ENCODE assay signal across 8 cellular contexts in genomic region chr5:88729476-88730182, GRCh38.
DNase-seq lines count a peak whose midpoint lies in the region; ATAC-seq, FAIRE-seq and TF ChIP-seq lines count a peak whose summit lies in the region.

No MANE protein-coding gene starts in this region.

- DNase-seq in A172 (ENCODE audit: low spot score), result peak; percentile 82
- no peak for DNase-seq in GM18507 (ENCODE audit: extremely low spot score, insufficient read length, low read depth)
- peak; percentile 61 to 84 for DNase-seq in NCI-H446 (lab: John Stamatoyannopoulos, UW)
- DNase-seq in activated CD4-positive, CD25-positive, alpha-beta regulatory T cell treated with anti-CD3 and anti-CD28 coated beads, Interleukin-2, amount 50 U/mL, for 16 hours (ENCODE audit: low read depth, low spot score), result peak; percentile 27
- DNase-seq in colonic mucosa, result peak; percentile 68
- DNase-seq in lower lobe of right lung, result no peak
- DNase-seq in stimulated activated CD8-positive, alpha-beta memory T cell treated with anti-CD3 and anti-CD28 coated beads, Interleukin-15, amount 100 ng/mL, for 24 hours (ENCODE audit: low read depth), result peak; percentile 6

- intact Hi-C loops in colonic mucosa (cut with DNase I), result loop anchor here (5.0 to 10.0 kb wide), 3 partner anchors 155 to 1538 kb away; partner anchors contain the start of gene MEF2C
- intact Hi-C loops in lower lobe of right lung (cut with DNase I), result loop anchor here (5.0 kb wide), 1 partner anchor 158 kb away; no protein-coding TSS in a partner anchor

- TF ChIP-seq CTCF in colonic mucosa (IDR thresholded peaks at IDR 0.05) (peak; percentile 84), lower lobe of right lung (IDR thresholded peaks at IDR 0.05) (peak; percentile 88)

- H3K36me3 ChIP-seq in colonic mucosa, result no peaks in the 10 kb centered on the region
- H3K36me3 ChIP-seq in lower lobe of right lung, result peaks cover 41% of the 10 kb centered on the region

- H3K4me1 ChIP-seq in colonic mucosa (no peaks in the 10 kb centered on the region), lower lobe of right lung (peaks cover 9% of the 10 kb centered on the region)

- no peak overlapping the region for H3K9ac ChIP-seq in colonic mucosa (ENCODE audit: low read depth in 2 of 2, low read length in 2 of 2)

- peak; percentile 84 for FAIRE-seq in GM18507 (lab: Jason Lieb, UNC)

- no peak overlapping the region for H3K4me3 ChIP-seq in colonic mucosa
- H3K4me3 ChIP-seq in lower lobe of right lung, result no peak overlapping the region

- H3K9me3 ChIP-seq in colonic mucosa (no peaks in the 10 kb centered on the region), lower lobe of right lung (no peaks in the 10 kb centered on the region)

- no peaks in the 10 kb centered on the region for H3K27me3 ChIP-seq in colonic mucosa
- no peaks in the 10 kb centered on the region for H3K27me3 ChIP-seq in lower lobe of right lung (ENCODE audit: low read depth)

- ATAC-seq in HG03342 (IDR thresholded peaks at IDR 0.05; ENCODE audit: unreplicated experiment), result peak; percentile 48
- peak; percentile 83 to 90 for ATAC-seq in lower lobe of right lung

- no peak overlapping the region for H3K27ac ChIP-seq in colonic mucosa
- no peak overlapping the region for H3K27ac ChIP-seq in lower lobe of right lung

Comparison
In these comparisons a context has a peak if more than half of its experiments do, and no peak if none do; other contexts are left out.
1. DNase-seq: peak in A172 (single experiment), NCI-H446 (2 of 2), activated CD4-positive, CD25-positive, alpha-beta regulatory T cell treated with anti-CD3 and anti-CD28 coated beads, Interleukin-2, amount 50 U/mL, for 16 hours (single experiment), colonic mucosa (single experiment) and stimulated activated CD8-positive, alpha-beta memory T cell treated with anti-CD3 and anti-CD28 coated beads, Interleukin-15, amount 100 ng/mL, for 24 hours (single experiment); none in GM18507 (single experiment) and lower lobe of right lung (single experiment).